28 cellular contexts compared by ENCODE assay signal in the genomic region with DNA sequence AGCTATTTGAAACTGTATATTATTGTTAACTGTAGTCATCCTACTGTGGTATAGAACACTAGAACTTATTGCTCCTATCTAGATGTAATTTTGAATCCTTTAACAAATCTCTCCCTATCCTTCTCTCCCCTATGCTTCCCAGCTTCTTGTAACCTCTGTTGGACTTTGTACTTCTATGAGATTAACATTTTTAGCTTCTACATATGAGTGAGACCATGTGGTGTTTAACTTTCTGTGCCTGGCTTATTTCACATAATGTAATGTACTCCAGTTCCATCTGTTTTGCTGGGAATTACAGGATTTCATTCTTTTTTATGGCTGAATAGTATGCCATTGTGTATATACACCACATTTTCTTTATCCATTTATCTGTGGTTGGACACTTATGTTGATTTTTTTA.
"Had no signal": no experiment of that assay in that cellular context is flagged by ENCODE, and none has a peak within 500 bp of the region (broad histone marks: within the 10 kb centered on the region; RNA-seq: fewer than 3 reads in every experiment).

No MANE protein-coding gene starts in this region.

- DNase-seq: activated CD4-positive, alpha-beta memory T cell treated with anti-CD3 and anti-CD28 coated beads, Interleukin-2, amount 10 ng/mL, durations not matched to agents 7 days and 5 days; activated CD4-positive, alpha-beta T cell treated with anti-CD3 and anti-CD28 coated beads for 1 hour; activated CD4-positive, alpha-beta T cell treated with anti-CD3 and anti-CD28 coated beads for 48 hours; activated CD4-positive, CD25-positive, alpha-beta regulatory T cell; activated CD8-positive, alpha-beta memory T cell treated with anti-CD3 and anti-CD28 coated beads for 24 hours; activated CD8-positive, alpha-beta memory T cell treated with anti-CD3 and anti-CD28 coated beads, Interleukin-2, amount 10 ng/mL, durations not matched to agents 7 days and 5 days; activated CD8-positive, alpha-beta memory T cell treated with anti-CD3 and anti-CD28 coated beads, Interleukin-2, amount 50 U/mL, for 48 hours; activated effector memory CD4-positive, alpha-beta T cell treated with anti-CD3 and anti-CD28 coated beads, Interleukin-2, amount 50 U/mL, for 16 hours; activated naive CD4-positive, alpha-beta T cell; activated naive CD4-positive, alpha-beta T cell treated with anti-CD3 and anti-CD28 coated beads, Interleukin-2, amount 50 U/mL, for 16 hours; activated naive CD8-positive, alpha-beta T cell treated with anti-CD3 and anti-CD28 coated beads for 36 hours; activated T-cell treated with anti-CD3 and anti-CD28 coated beads, Interleukin-2, amount 50 U/mL, for 48 hours; amniotic stem cell; aorta; NCI-H1092 treated with DMSO at 0.1 percent for 48 hours; NCI-H1417; NCI-H146; NCI-H187 treated with DMSO at 0.1 percent for 48 hours; NCI-H2081; NCI-H345; NCI-H524 treated with DMSO at 0.1 percent for 48 hours; NK-92 treated with Interleukin-12 subunit alpha and Interleukin-12 subunit beta, amount 100 ng/mL, for 24 hours; OCI-M1; Right ventricle myocardium superior; T1000; WERI-Rb-1 had no signal

- H3K27me3 Mint-ChIP-seq: activated CD4-positive, alpha-beta memory T cell treated with anti-CD3 and anti-CD28 coated beads, Interleukin-2, amount 10 ng/mL, durations not matched to agents 7 days and 5 days; activated CD8-positive, alpha-beta memory T cell treated with anti-CD3 and anti-CD28 coated beads, Interleukin-2, amount 10 ng/mL, durations not matched to agents 7 days and 5 days; activated naive CD8-positive, alpha-beta T cell treated with anti-CD3 and anti-CD28 coated beads for 36 hours; central memory CD8-positive, alpha-beta T cell had no signal

- H3K36me3 ChIP-seq: cardiac muscle cell, WERI-Rb-1 had no signal

- H3K27ac Mint-ChIP-seq: activated CD4-positive, alpha-beta memory T cell treated with anti-CD3 and anti-CD28 coated beads, Interleukin-2, amount 10 ng/mL, durations not matched to agents 7 days and 5 days; activated CD8-positive, alpha-beta memory T cell treated with anti-CD3 and anti-CD28 coated beads, Interleukin-2, amount 10 ng/mL, durations not matched to agents 7 days and 5 days; activated naive CD8-positive, alpha-beta T cell treated with anti-CD3 and anti-CD28 coated beads for 36 hours had no signal

- H3K4me3 ChIP-seq: cardiac muscle cell had no signal

- H3K27me3 ChIP-seq: cardiac muscle cell had no signal

- H3K4me3 Mint-ChIP-seq: activated CD4-positive, alpha-beta memory T cell treated with anti-CD3 and anti-CD28 coated beads, Interleukin-2, amount 10 ng/mL, durations not matched to agents 7 days and 5 days; activated CD8-positive, alpha-beta memory T cell treated with anti-CD3 and anti-CD28 coated beads, Interleukin-2, amount 10 ng/mL, durations not matched to agents 7 days and 5 days; activated naive CD8-positive, alpha-beta T cell treated with anti-CD3 and anti-CD28 coated beads for 36 hours; central memory CD8-positive, alpha-beta T cell had no signal

- H3K9me3 Mint-ChIP-seq: activated CD4-positive, alpha-beta memory T cell treated with anti-CD3 and anti-CD28 coated beads, Interleukin-2, amount 10 ng/mL, durations not matched to agents 7 days and 5 days; central memory CD8-positive, alpha-beta T cell had no signal

- H3K27ac ChIP-seq: cardiac muscle cell, WERI-Rb-1 had no signal
